1 cellular context compared by ENCODE assay signal in the genomic region with DNA sequence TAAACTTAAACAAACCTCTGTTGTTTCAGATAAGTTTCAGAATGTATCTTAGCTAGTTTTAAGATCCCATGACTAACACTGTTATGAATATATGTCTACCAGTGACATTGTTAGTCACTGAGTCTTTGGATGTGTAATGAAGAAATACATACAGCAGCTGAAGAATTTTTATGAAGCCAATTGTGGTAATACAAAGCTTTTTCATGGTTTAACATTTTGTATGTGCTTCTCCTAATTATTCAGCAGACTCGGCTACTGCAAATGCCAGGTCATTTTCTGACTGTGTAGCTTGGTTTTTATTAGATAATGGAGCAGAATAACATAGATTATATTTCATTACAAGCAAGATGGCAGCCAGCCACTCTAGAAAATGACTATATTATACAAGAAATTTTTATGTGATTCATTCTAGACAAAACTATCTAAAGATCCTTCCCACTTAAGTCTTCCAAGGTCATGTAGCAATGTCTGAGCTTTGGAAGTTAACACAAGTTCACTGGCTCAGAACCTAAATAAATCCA.
TF ChIP-seq lines count a peak whose summit lies in the region.

No MANE protein-coding gene starts in this region.

TF ChIP-seq in endothelial cell of umbilical vein, 7 proteins besides CTCF, POLR2A, EP300 and RAD21:
- TF ChIP-seq JUN (IDR thresholded peaks at IDR 0.05; ENCODE audit: borderline replicate concordance, insufficient read depth, insufficient read length, low read depth) (peak; percentile 23), POLR2AphosphoS5 (IDR thresholded peaks at IDR 0.05; ENCODE audit: insufficient read depth, low read depth, low read length) (no peak), FOS (IDR thresholded peaks at IDR 0.05; ENCODE audit: borderline replicate concordance, insufficient read depth, low read length) (peak; percentile 54)
